30 cellular contexts compared by ENCODE assay signal in genomic region chr19:1718382-1719315, GRCh38. TPM values are rescaled to one million over a fixed set of nuclear protein-coding genes. Genes with fewer than 3 reads are reported as not detected.
A peak's percentile ranks its signal among the peaks of the same experiment; 100 is the strongest.
DNase-seq lines count a peak whose midpoint lies in the region; ATAC-seq, FAIRE-seq and TF ChIP-seq lines count a peak whose summit lies in the region.
"Had no signal": no experiment of that assay in that cellular context is flagged by ENCODE, and none has a peak within 500 bp of the region (broad histone marks: within the 10 kb centered on the region; RNA-seq: fewer than 3 reads in every experiment).

No MANE protein-coding gene starts in this region.

- no peak overlapping the region for H3K4me3 Mint-ChIP-seq in stimulated activated memory B cell treated with anti-CD40 and anti-IgM and Interleukin-4, amounts not matched to agents 10 μg/mL and 1 μg/mL and 100 μg/mL, for 72 hours
- H3K4me3 Mint-ChIP-seq in activated CD8-positive, alpha-beta memory T cell treated with anti-CD3 and anti-CD28 coated beads, Interleukin-2, amount 10 ng/mL, durations not matched to agents 7 days and 5 days = no peak overlapping the region
- H3K4me3 Mint-ChIP-seq: activated CD4-positive, alpha-beta T cell treated with anti-CD3 and anti-CD28 coated beads, Interleukin-2, amount 10 ng/mL, durations not matched to agents 7 days and 5 days; activated T-cell treated with anti-CD3 and anti-CD28 coated beads, Interleukin-2, amount 50 U/mL, for 4 hours; stimulated activated naive CD8-positive, alpha-beta T cell treated with anti-CD3 and anti-CD28 coated beads, Interleukin-15, Interleukin-2, amounts not matched to agents 100 ng/mL and 50 ng/mL, for 24 hours had no signal

- TF ChIP-seq CTCF in right atrium auricular region (IDR thresholded peaks at IDR 0.05) = no peak
- no peak for TF ChIP-seq CTCF in K562 (IDR thresholded peaks at IDR 0.05 in 2 of 3, conservative IDR thresholded peaks at IDR 0.05 in 1 of 3; ENCODE audit: insufficient read depth in 2 of 3, low read depth in 1 of 3, low read length in 3 of 3)

- no TSS peak for BruUV-seq in K562 (replicated peaks; lab: Mats Ljungman, UMichigan)

- in situ Hi-C loops in K562 (cut with MboI) = no loop called here

- H3K9ac ChIP-seq in K562 (ENCODE audit: insufficient read depth in 1 of 2, low read depth in 2 of 2, low read length in 2 of 2) = peak overlapping the region in 1 of 2 experiments; percentile 64; a peak in 1 of 4 replicates

- no peak overlapping the region for H3K4me2 ChIP-seq in K562 (ENCODE audit: insufficient read depth, low read length)
- H3K4me2 ChIP-seq: smooth muscle cell had no signal

- no peak for TF ChIP-seq RAD21 in K562 (CRISPR knock-in tag; conservative IDR thresholded peaks at IDR 0.05 in 1 of 2, IDR thresholded peaks at IDR 0.05 in 1 of 2)

- TF ChIP-seq EP300 in K562 (IDR thresholded peaks at IDR 0.05; ENCODE audit: low read length) = no peak

- no peaks in the 10 kb centered on the region for H3K9me3 ChIP-seq in right atrium auricular region
- H3K9me3 ChIP-seq in K562 (replicated peaks; ENCODE audit: control insufficient read depth, insufficient read depth, low read depth, low read length) = no peaks in the 10 kb centered on the region
- peaks cover 2% of the 10 kb centered on the region for H3K9me3 ChIP-seq in iPS-18c (ENCODE audit: control insufficient read depth, insufficient read depth, low read length)
- H3K9me3 ChIP-seq: ascending aorta, pancreas, thoracic aorta had no signal

- TF ChIP-seq POLR2A in K562 (conservative IDR thresholded peaks at IDR 0.05) = no peak

- no peaks in the 10 kb centered on the region for H3K4me1 Mint-ChIP-seq in stimulated activated memory B cell treated with anti-CD40 and anti-IgM and Interleukin-4, amounts not matched to agents 10 μg/mL and 1 μg/mL and 100 μg/mL, for 72 hours
- H3K4me1 Mint-ChIP-seq in activated CD8-positive, alpha-beta memory T cell treated with anti-CD3 and anti-CD28 coated beads, Interleukin-2, amount 10 ng/mL, durations not matched to agents 7 days and 5 days = no peaks in the 10 kb centered on the region
- H3K4me1 Mint-ChIP-seq: activated CD4-positive, alpha-beta T cell treated with anti-CD3 and anti-CD28 coated beads, Interleukin-2, amount 10 ng/mL, durations not matched to agents 7 days and 5 days; nephron had no signal

- H3K4me3 ChIP-seq in right atrium auricular region = no peak overlapping the region
- H3K4me3 ChIP-seq in K562 = no peak overlapping the region
- peak overlapping the region; percentile 42 for H3K4me3 ChIP-seq in iPS-18c (ENCODE audit: insufficient read depth, low read depth, low read length)
- H3K4me3 ChIP-seq: ascending aorta, pancreas, smooth muscle cell, thoracic aorta had no signal

- H2AFZ ChIP-seq in K562 (ENCODE audit: low read depth, low read length) = no peak overlapping the region

- H3K27ac ChIP-seq in right atrium auricular region = no peak overlapping the region
- H3K27ac ChIP-seq in K562 (ENCODE audit: extremely low read depth, low read depth, low read length) = no peak overlapping the region
- H3K27ac ChIP-seq: ascending aorta, pancreas, thoracic aorta had no signal

- 0 out of 2 replicates have a peak, but pooled peaks cover 4% of the 10 kb centered on the region for H4K20me1 ChIP-seq in K562 (replicated peaks; ENCODE audit: control insufficient read depth, insufficient read depth, low read length)

- WGBS in K562 (ENCODE audit: insufficient coverage, low coverage, missing lambda C conversion rate) = 30% methylated on average over 10 of the region's 52 CpGs

- POLR2A ChIA-PET in K562 (lab: Yijun Ruan, JAX) = interaction anchor here (0.6 to 0.9 kb wide), 2 partner anchors 9 to 263 kb away, joined by 3 to 4 read pairs; no protein-coding TSS in a partner anchor

- intact Hi-C loops in Right ventricle myocardium inferior (cut with DNase I) (no loop called here), K562 (cut with micrococcal nuclease) (no loop called here)

- DNase-seq in Right ventricle myocardium inferior (ENCODE audit: missing footprints) = peak; percentile 44
- DNase-seq in right atrium auricular region (ENCODE audit: low spot score) = no peak
- peak in 2 of 4 experiments; percentile 58 to 61 for DNase-seq in K562 (ENCODE audit: extremely low read depth in 1 of 4, low spot score in 3 of 4)
- DNase-seq in activated CD8-positive, alpha-beta memory T cell treated with anti-CD3 and anti-CD28 coated beads, Interleukin-2, amount 10 ng/mL, durations not matched to agents 7 days and 5 days = no peak
- DNase-seq in midbrain (lab: John Stamatoyannopoulos, UW) = no peak
- DNase-seq: activated CD4-positive, alpha-beta T cell treated with anti-CD3 and anti-CD28 coated beads, Interleukin-2, amount 10 ng/mL, durations not matched to agents 7 days and 5 days; activated gamma-delta T cell; activated T-cell treated with anti-CD3 and anti-CD28 coated beads, Interleukin-2, amount 50 U/mL, for 4 hours; CD4-positive, CD25-positive, alpha-beta regulatory T cell; effector memory CD4-positive, alpha-beta T cell; erythroblast; NCI-H446; NCI-H748 treated with DMSO at 0.1 percent for 48 hours; pancreas; T1000 had no signal

- FAIRE-seq in K562 (lab: Jason Lieb, UNC) = no peak
- FAIRE-seq: colon, pancreas, urothelium cell line had no signal

- H3K4me1 ChIP-seq in right atrium auricular region = peaks cover 0 to 8% of the 10 kb centered on the region in 2 donors
- peaks cover 0 to 17% of the 10 kb centered on the region in 2 experiments; a peak in 2 of 5 replicates for H3K4me1 ChIP-seq in K562 (replicated peaks in 1 of 2; ENCODE audit: control insufficient read depth in 2 of 2, insufficient read depth in 2 of 2, low read length in 2 of 2)
- H3K4me1 ChIP-seq: ascending aorta, pancreas had no signal

- ATAC-seq in Right ventricle myocardium inferior (no peak), K562 (no peak), HG02840 (IDR thresholded peaks at IDR 0.05; ENCODE audit: low FRiP score, unreplicated experiment) (no peak)
- ATAC-seq in stimulated activated memory B cell treated with anti-CD40 and anti-IgM and Interleukin-4, amounts not matched to agents 10 μg/mL and 1 μg/mL and 100 μg/mL, for 72 hours = peak; percentile 25
- ATAC-seq in activated CD8-positive, alpha-beta memory T cell treated with anti-CD3 and anti-CD28 coated beads, Interleukin-2, amount 10 ng/mL, durations not matched to agents 7 days and 5 days = no peak
- ATAC-seq: activated T-cell treated with anti-CD3 and anti-CD28 coated beads, Interleukin-2, amount 50 U/mL, for 4 hours; pancreas had no signal

- peaks cover 13% of the 10 kb centered on the region for H3K36me3 Mint-ChIP-seq in stimulated activated memory B cell treated with anti-CD40 and anti-IgM and Interleukin-4, amounts not matched to agents 10 μg/mL and 1 μg/mL and 100 μg/mL, for 72 hours
- no peaks in the 10 kb centered on the region for H3K36me3 Mint-ChIP-seq in activated CD8-positive, alpha-beta memory T cell treated with anti-CD3 and anti-CD28 coated beads, Interleukin-2, amount 10 ng/mL, durations not matched to agents 7 days and 5 days

- CTCF ChIA-PET in K562 (lab: Yijun Ruan, JAX; ENCODE audit: low intra/inter-chr PET ratio) = no interaction called here
- CTCF ChIA-PET in activated CD8-positive, alpha-beta memory T cell treated with anti-CD3 and anti-CD28 coated beads, Interleukin-2, amount 10 ng/mL, durations not matched to agents 7 days and 5 days (lab: Charles Lee) = interaction anchor here (0.5 kb wide), 1 partner anchor 56 kb away, joined by 3 read pairs; no protein-coding TSS in a partner anchor

- no peaks in the 10 kb centered on the region for H3K79me2 ChIP-seq in K562 (ENCODE audit: control insufficient read depth, insufficient read depth, low read length)

- H3K36me3 ChIP-seq in right atrium auricular region (no peaks in the 10 kb centered on the region), K562 (ENCODE audit: control insufficient read depth, insufficient read depth, low read length) (no peaks in the 10 kb centered on the region)
- H3K36me3 ChIP-seq: ascending aorta, pancreas, thoracic aorta had no signal

- H3K27me3 Mint-ChIP-seq in stimulated activated memory B cell treated with anti-CD40 and anti-IgM and Interleukin-4, amounts not matched to agents 10 μg/mL and 1 μg/mL and 100 μg/mL, for 72 hours = peaks cover 65% of the 10 kb centered on the region
- peaks cover 42% of the 10 kb centered on the region for H3K27me3 Mint-ChIP-seq in activated CD8-positive, alpha-beta memory T cell treated with anti-CD3 and anti-CD28 coated beads, Interleukin-2, amount 10 ng/mL, durations not matched to agents 7 days and 5 days

- H3K9me1 ChIP-seq in K562 (ENCODE audit: control insufficient read depth, insufficient read depth, low read length) = no peaks in the 10 kb centered on the region

- H3K9me3 Mint-ChIP-seq in stimulated activated memory B cell treated with anti-CD40 and anti-IgM and Interleukin-4, amounts not matched to agents 10 μg/mL and 1 μg/mL and 100 μg/mL, for 72 hours = peaks cover 15% of the 10 kb centered on the region
- no peaks in the 10 kb centered on the region for H3K9me3 Mint-ChIP-seq in activated CD8-positive, alpha-beta memory T cell treated with anti-CD3 and anti-CD28 coated beads, Interleukin-2, amount 10 ng/mL, durations not matched to agents 7 days and 5 days (ENCODE audit: low read depth)
- H3K9me3 Mint-ChIP-seq: activated CD4-positive, alpha-beta T cell treated with anti-CD3 and anti-CD28 coated beads, Interleukin-2, amount 10 ng/mL, durations not matched to agents 7 days and 5 days; activated T-cell treated with anti-CD3 and anti-CD28 coated beads, Interleukin-2, amount 50 U/mL, for 4 hours; stimulated activated naive CD8-positive, alpha-beta T cell treated with anti-CD3 and anti-CD28 coated beads, Interleukin-15, Interleukin-2, amounts not matched to agents 100 ng/mL and 50 ng/mL, for 24 hours had no signal

- H3K27me3 ChIP-seq in right atrium auricular region (peaks cover 9 to 11% of the 10 kb centered on the region in 2 donors), K562 (ENCODE audit: control insufficient read depth in 2 of 2, insufficient read depth in 2 of 2, low read length in 2 of 2) (peaks cover 3 to 28% of the 10 kb centered on the region in 2 experiments; a peak in 4 of 5 replicates)
- H3K27me3 ChIP-seq: ascending aorta had no signal

- H3K27ac Mint-ChIP-seq in stimulated activated memory B cell treated with anti-CD40 and anti-IgM and Interleukin-4, amounts not matched to agents 10 μg/mL and 1 μg/mL and 100 μg/mL, for 72 hours = no peak overlapping the region
- H3K27ac Mint-ChIP-seq in activated CD8-positive, alpha-beta memory T cell treated with anti-CD3 and anti-CD28 coated beads, Interleukin-2, amount 10 ng/mL, durations not matched to agents 7 days and 5 days = no peak overlapping the region
- H3K27ac Mint-ChIP-seq: activated CD4-positive, alpha-beta T cell treated with anti-CD3 and anti-CD28 coated beads, Interleukin-2, amount 10 ng/mL, durations not matched to agents 7 days and 5 days; CD4-positive, CD25-positive, alpha-beta regulatory T cell; nephron; stimulated activated naive CD8-positive, alpha-beta T cell treated with anti-CD3 and anti-CD28 coated beads, Interleukin-15, Interleukin-2, amounts not matched to agents 100 ng/mL and 50 ng/mL, for 24 hours had no signal

RNA-seq across cellular contexts. Expression of gene ONECUT3, which starts 34.7 kb away (rescaled TPM):
- total RNA-seq in Right ventricle myocardium inferior (not detected), right atrium auricular region (not detected), K562 (2014; rRNA removed) (not detected in 2 replicates), K562 (2014; rRNA removed; fragmentation: Illumina TruSeq; extraction: Trizol) (not detected in 2 replicates), K562 (2015; rRNA removed; fragmentation: Illumina TruSeq; extraction: Trizol) (not detected in 2 replicates), K562 (2021) (not detected in 2 replicates)
- 0.12 TPM in 1 of 2 replicates, not detected in the other for total RNA-seq in K562 (2011; cell fraction: chromatin; rRNA removed; ENCODE audit: low replicate concordance)
- not detected in 2 replicates for total RNA-seq in K562 (2011; cell fraction: nucleolus; rRNA removed)
- 0.08 TPM in 1 of 2 replicates, not detected in the other for total RNA-seq in K562 (2011; cell fraction: nucleoplasm; rRNA removed)
- polyA plus RNA-seq in K562 (2011; rRNA removed) (0.01 TPM in 1 of 2 replicates, not detected in the other), K562 (2014; fragmentation: Illumina TruSeq; extraction: Trizol) (not detected in 2 replicates), K562 (2014; fragmentation: Nextera tagmentation; extraction: Ambion mirVana) (not detected), K562 (2014; rRNA removed) (not detected in 2 replicates)
- polyA plus RNA-seq in K562 (2011; cell fraction: cytosol; rRNA removed) = 0.01 and 0.04 TPM in 2 replicates
- polyA plus RNA-seq in K562 (2011; cell fraction: nucleus; rRNA removed) = 0.06 and 0.14 TPM in 2 replicates
- polyA plus RNA-seq in K562 (2012) = 0.01 and 0.07 TPM in 2 replicates
- polyA minus RNA-seq in K562 (2011; rRNA and poly(A)+ RNA removed) = 0.03 TPM in 1 of 2 replicates, not detected in the other
- not detected in 2 replicates for polyA minus RNA-seq in K562 (2011; cell fraction: cytosol; rRNA and poly(A)+ RNA removed)
- not detected in 2 replicates for polyA minus RNA-seq in K562 (2011; cell fraction: nucleus; rRNA and poly(A)+ RNA removed)
- not detected for total RNA-seq in activated CD8-positive, alpha-beta memory T cell treated with anti-CD3 and anti-CD28 coated beads, Interleukin-2, amount 10 ng/mL, durations not matched to agents 7 days and 5 days
- total RNA-seq: A172; activated CD4-positive, alpha-beta T cell treated with anti-CD3 and anti-CD28 coated beads, Interleukin-2, amount 10 ng/mL, durations not matched to agents 7 days and 5 days; activated CD8-positive, alpha-beta memory T cell treated with anti-CD3 and anti-CD28 coated beads for 36 hours; activated T-cell treated with anti-CD3 and anti-CD28 coated beads, Interleukin-2, amount 50 U/mL, for 4 hours; ascending aorta; CD4-positive, CD25-positive, alpha-beta regulatory T cell; glomerular endothelial cell; H4; lung microvascular endothelial cell; smooth muscle cell had no signal
- polyA plus RNA-seq: CD4-positive, CD25-positive, alpha-beta regulatory T cell; pancreas; smooth muscle cell had no signal
